ENCODE assay signal across 1 cellular context in the genomic region with DNA sequence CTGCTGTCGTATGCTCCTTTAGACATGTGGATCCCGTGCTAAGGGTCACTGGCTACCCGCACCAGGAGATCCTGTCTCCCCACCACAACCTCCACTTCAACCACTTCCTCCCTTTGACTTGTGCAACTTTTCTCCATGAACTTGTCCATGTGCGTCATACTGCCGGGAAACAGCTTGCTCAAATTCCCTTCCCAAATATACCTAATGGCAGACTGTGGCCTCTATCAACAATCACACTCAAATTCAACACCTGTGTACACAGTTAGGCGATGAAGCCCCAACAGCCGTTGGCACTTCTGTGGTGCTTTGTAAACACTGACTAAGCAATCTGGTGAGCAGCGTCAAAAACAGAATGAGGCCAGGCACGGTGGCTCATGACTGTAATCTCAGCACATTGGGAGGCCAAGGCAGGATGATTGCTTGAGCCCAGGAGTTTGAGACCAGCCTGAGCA.
TF ChIP-seq lines count a peak whose summit lies in the region.

No MANE protein-coding gene starts in this region.

TF ChIP-seq in HepG2, 621 proteins besides CTCF, POLR2A, EP300 and RAD21 (continued from another document and continues in another):
- TF ChIP-seq, protein P1, sequence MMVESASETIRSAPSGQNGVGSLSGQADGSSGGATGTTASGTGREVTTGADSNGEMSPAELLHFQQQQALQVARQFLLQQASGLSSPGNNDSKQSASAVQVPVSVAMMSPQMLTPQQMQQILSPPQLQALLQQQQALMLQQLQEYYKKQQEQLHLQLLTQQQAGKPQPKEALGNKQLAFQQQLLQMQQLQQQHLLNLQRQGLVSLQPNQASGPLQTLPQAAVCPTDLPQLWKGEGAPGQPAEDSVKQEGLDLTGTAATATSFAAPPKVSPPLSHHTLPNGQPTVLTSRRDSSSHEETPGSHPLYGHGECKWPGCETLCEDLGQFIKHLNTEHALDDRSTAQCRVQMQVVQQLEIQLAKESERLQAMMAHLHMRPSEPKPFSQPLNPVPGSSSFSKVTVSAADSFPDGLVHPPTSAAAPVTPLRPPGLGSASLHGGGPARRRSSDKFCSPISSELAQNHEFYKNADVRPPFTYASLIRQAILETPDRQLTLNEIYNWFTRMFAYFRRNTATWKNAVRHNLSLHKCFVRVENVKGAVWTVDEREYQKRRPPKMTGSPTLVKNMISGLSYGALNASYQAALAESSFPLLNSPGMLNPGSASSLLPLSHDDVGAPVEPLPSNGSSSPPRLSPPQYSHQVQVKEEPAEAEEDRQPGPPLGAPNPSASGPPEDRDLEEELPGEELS (CRISPR knock-in tag; IDR thresholded peaks at IDR 0.05) = peak; percentile 63
- TF ChIP-seq ETS1 (CRISPR knock-in tag; IDR thresholded peaks at IDR 0.05) = no peak
- no peak for TF ChIP-seq ZNF761 (CRISPR knock-in tag; conservative IDR thresholded peaks at IDR 0.05)
- no peak for TF ChIP-seq DBP (CRISPR knock-in tag; IDR thresholded peaks at IDR 0.05; ENCODE audit: not compliant biosample characterization)
- TF ChIP-seq GABPA (IDR thresholded peaks at IDR 0.05; ENCODE audit: low read depth, low read length) = no peak
- no peak for TF ChIP-seq GABPA (CRISPR knock-in tag; IDR thresholded peaks at IDR 0.05; ENCODE audit: low read depth)
- no peak for TF ChIP-seq CSRNP2 (CRISPR knock-in tag; conservative IDR thresholded peaks at IDR 0.05; ENCODE audit: low read depth)
- peak; percentile 37 to 42; a peak in 2 of 4 replicates for TF ChIP-seq MAFK (conservative IDR thresholded peaks at IDR 0.05 in 1 of 2, IDR thresholded peaks at IDR 0.05 in 1 of 2; ENCODE audit: low read length in 2 of 2)
- TF ChIP-seq CBFB (CRISPR knock-in tag; IDR thresholded peaks at IDR 0.05) = 0 out of 2 replicates have a peak, but pooled peaks have one; percentile 37
- TF ChIP-seq CREM (IDR thresholded peaks at IDR 0.05) = peak; percentile 58; the same call in 1 of the 2 replicates
- TF ChIP-seq CREM (CRISPR knock-in tag; IDR thresholded peaks at IDR 0.05) = no peak
- TF ChIP-seq ZNF816 (CRISPR knock-in tag; IDR thresholded peaks at IDR 0.05; ENCODE audit: borderline replicate concordance) = no peak
- TF ChIP-seq JUND (CRISPR knock-in tag; IDR thresholded peaks at IDR 0.05) = no peak
- TF ChIP-seq NCOA2 (CRISPR knock-in tag; IDR thresholded peaks at IDR 0.05) = peak; percentile 73
- no peak for TF ChIP-seq SOX13 (IDR thresholded peaks at IDR 0.05)
- peak in 1 of 2 experiments; percentile 60; a peak in 2 of 4 replicates for TF ChIP-seq SOX13 (CRISPR knock-in tag; conservative IDR thresholded peaks at IDR 0.05 in 1 of 2, IDR thresholded peaks at IDR 0.05 in 1 of 2)
- no peak for TF ChIP-seq CEBPZ (IDR thresholded peaks at IDR 0.05; ENCODE audit: low read length)
- peak; percentile 50; the same call in 1 of the 2 replicates for TF ChIP-seq SOX5 (CRISPR knock-in tag; IDR thresholded peaks at IDR 0.05; ENCODE audit: borderline replicate concordance)
- no peak for TF ChIP-seq PBX3 (CRISPR knock-in tag; IDR thresholded peaks at IDR 0.05; ENCODE audit: borderline replicate concordance)
- no peak for TF ChIP-seq ZIK1 (CRISPR knock-in tag; IDR thresholded peaks at IDR 0.05; ENCODE audit: borderline replicate concordance, low read depth)
- peak; percentile 64; the same call in 1 of the 2 replicates for TF ChIP-seq RXRA (CRISPR knock-in tag; IDR thresholded peaks at IDR 0.05)
- peak; percentile 62; the same call in 1 of the 2 replicates for TF ChIP-seq NFE2 (CRISPR knock-in tag; IDR thresholded peaks at IDR 0.05)
- TF ChIP-seq ZBTB42 (CRISPR knock-in tag; IDR thresholded peaks at IDR 0.05) = no peak
- TF ChIP-seq BRD4 (CRISPR knock-in tag; IDR thresholded peaks at IDR 0.05) = no peak
- no peak for TF ChIP-seq ZMYM2 (CRISPR knock-in tag; IDR thresholded peaks at IDR 0.05)
- TF ChIP-seq, protein P2, sequence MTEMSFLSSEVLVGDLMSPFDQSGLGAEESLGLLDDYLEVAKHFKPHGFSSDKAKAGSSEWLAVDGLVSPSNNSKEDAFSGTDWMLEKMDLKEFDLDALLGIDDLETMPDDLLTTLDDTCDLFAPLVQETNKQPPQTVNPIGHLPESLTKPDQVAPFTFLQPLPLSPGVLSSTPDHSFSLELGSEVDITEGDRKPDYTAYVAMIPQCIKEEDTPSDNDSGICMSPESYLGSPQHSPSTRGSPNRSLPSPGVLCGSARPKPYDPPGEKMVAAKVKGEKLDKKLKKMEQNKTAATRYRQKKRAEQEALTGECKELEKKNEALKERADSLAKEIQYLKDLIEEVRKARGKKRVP (CRISPR knock-in tag; IDR thresholded peaks at IDR 0.05) = peak in 1 of 2 experiments; percentile 67; a peak in 2 of 4 replicates
- TF ChIP-seq SRF (IDR thresholded peaks at IDR 0.05; ENCODE audit: low read depth, low read length) = no peak
- TF ChIP-seq RFXANK (CRISPR knock-in tag; IDR thresholded peaks at IDR 0.05) = no peak
- no peak for TF ChIP-seq ZUFSP (CRISPR knock-in tag; IDR thresholded peaks at IDR 0.05; ENCODE audit: borderline replicate concordance)
- TF ChIP-seq ELF4 (CRISPR knock-in tag; IDR thresholded peaks at IDR 0.05; ENCODE audit: borderline replicate concordance) = no peak
- peak; percentile 60; the same call in 1 of the 2 replicates for TF ChIP-seq MIER3 (CRISPR knock-in tag; IDR thresholded peaks at IDR 0.05; ENCODE audit: borderline replicate concordance)
- TF ChIP-seq DPF2 (CRISPR knock-in tag; IDR thresholded peaks at IDR 0.05; ENCODE audit: borderline replicate concordance, low read depth) = no peak
- TF ChIP-seq CREB1 (IDR thresholded peaks at IDR 0.05) = peak; percentile 40; the same call in 1 of the 2 replicates
- TF ChIP-seq CREB1 (CRISPR knock-in tag; IDR thresholded peaks at IDR 0.05) = no peak
- TF ChIP-seq CBX5 (CRISPR knock-in tag; IDR thresholded peaks at IDR 0.05; ENCODE audit: borderline replicate concordance) = peak; percentile 34; the same call in 1 of the 2 replicates
- TF ChIP-seq EZH2 (conservative IDR thresholded peaks at IDR 0.05; ENCODE audit: low read depth, low read length) = no peak
- peak; percentile 96 for TF ChIP-seq FOSL2 (CRISPR knock-in tag; IDR thresholded peaks at IDR 0.05)
- TF ChIP-seq SP1 (IDR thresholded peaks at IDR 0.05) = no peak
- TF ChIP-seq SP1 (CRISPR knock-in tag; IDR thresholded peaks at IDR 0.05) = no peak
- peak; percentile 98 for TF ChIP-seq HHEX (CRISPR knock-in tag; IDR thresholded peaks at IDR 0.05)
- TF ChIP-seq FOXO1 (CRISPR knock-in tag; IDR thresholded peaks at IDR 0.05) = 0 out of 2 replicates have a peak, but pooled peaks have one; percentile 20
- TF ChIP-seq GMEB2 (CRISPR knock-in tag; IDR thresholded peaks at IDR 0.05; ENCODE audit: low read depth) = no peak
- no peak for TF ChIP-seq MEIS2 (CRISPR knock-in tag; IDR thresholded peaks at IDR 0.05)
- TF ChIP-seq ZFP37 (CRISPR knock-in tag; IDR thresholded peaks at IDR 0.05; ENCODE audit: borderline replicate concordance) = no peak
- no peak for TF ChIP-seq ZBTB1 (CRISPR knock-in tag; IDR thresholded peaks at IDR 0.05; ENCODE audit: borderline replicate concordance)
- TF ChIP-seq ZNF557 (CRISPR knock-in tag; IDR thresholded peaks at IDR 0.05) = no peak
- peak; percentile 54; the same call in 1 of the 2 replicates for TF ChIP-seq SIX4 (CRISPR knock-in tag; IDR thresholded peaks at IDR 0.05)
- TF ChIP-seq SMAD3 (CRISPR knock-in tag; IDR thresholded peaks at IDR 0.05) = 0 out of 2 replicates have a peak, but pooled peaks have one; percentile 54
- TF ChIP-seq ZBTB3 (CRISPR knock-in tag; IDR thresholded peaks at IDR 0.05; ENCODE audit: borderline replicate concordance, low read depth) = no peak
- no peak for TF ChIP-seq ZNF776 (CRISPR knock-in tag; IDR thresholded peaks at IDR 0.05)
- no peak for TF ChIP-seq HOXA9 (CRISPR knock-in tag; IDR thresholded peaks at IDR 0.05; ENCODE audit: borderline replicate concordance)
- TF ChIP-seq ZNF577 (CRISPR knock-in tag; IDR thresholded peaks at IDR 0.05; ENCODE audit: borderline replicate concordance, low read depth) = no peak
- TF ChIP-seq SIX1 (CRISPR knock-in tag; IDR thresholded peaks at IDR 0.05; ENCODE audit: borderline replicate concordance) = peak; percentile 85; the same call in 1 of the 2 replicates
- peak; percentile 31; the same call in 1 of the 2 replicates for TF ChIP-seq KAT8 (CRISPR knock-in tag; IDR thresholded peaks at IDR 0.05)
- no peak for TF ChIP-seq PHB2 (IDR thresholded peaks at IDR 0.05; ENCODE audit: partially characterized antibody)
- no peak for TF ChIP-seq ZBTB21 (CRISPR knock-in tag; IDR thresholded peaks at IDR 0.05)
- no peak for TF ChIP-seq ZNF570 (CRISPR knock-in tag; IDR thresholded peaks at IDR 0.05; ENCODE audit: borderline replicate concordance)
- 0 out of 2 replicates have a peak, but pooled peaks have one; percentile 55 for TF ChIP-seq NFKBIZ (CRISPR knock-in tag; IDR thresholded peaks at IDR 0.05)
